In genomic region chr3:133573054-133573628, GRCh38 we compare ENCODE assay signal across 7 cellular contexts. TPM values are rescaled to one million over a fixed set of nuclear protein-coding genes. Genes with fewer than 3 reads are reported as not detected.
DNase-seq lines count a peak whose midpoint lies in the region; ATAC-seq and TF ChIP-seq lines count a peak whose summit lies in the region.

No MANE protein-coding gene starts in this region.

- no peak for TF ChIP-seq CTCF in kidney epithelial cell (IDR thresholded peaks at IDR 0.05; ENCODE audit: insufficient read depth, low read length, poor library complexity, severe bottlenecking)

- peak overlapping the region; percentile 92 for H3K4me3 Mint-ChIP-seq in T-helper 2 cell treated with Interferon-gamma antibody and Interleukin-4, amounts not matched to agents 5 μg/mL and 100 μg/mL, for 36 hours
- H3K4me3 Mint-ChIP-seq in central memory CD8-positive, alpha-beta T cell = peak overlapping the region; percentile 89

- H3K4me1 Mint-ChIP-seq in T-helper 2 cell treated with Interferon-gamma antibody and Interleukin-4, amounts not matched to agents 5 μg/mL and 100 μg/mL, for 36 hours (ENCODE audit: low read depth) = peaks cover 41% of the 10 kb centered on the region
- peaks cover 49% of the 10 kb centered on the region for H3K4me1 Mint-ChIP-seq in central memory CD8-positive, alpha-beta T cell

- H3K9me3 Mint-ChIP-seq in T-helper 2 cell treated with Interferon-gamma antibody and Interleukin-4, amounts not matched to agents 5 μg/mL and 100 μg/mL, for 36 hours = no peaks in the 10 kb centered on the region
- H3K9me3 Mint-ChIP-seq in central memory CD8-positive, alpha-beta T cell = no peaks in the 10 kb centered on the region

- H3K27me3 Mint-ChIP-seq in T-helper 2 cell treated with Interferon-gamma antibody and Interleukin-4, amounts not matched to agents 5 μg/mL and 100 μg/mL, for 36 hours (ENCODE audit: low read depth) = no peaks in the 10 kb centered on the region
- H3K27me3 Mint-ChIP-seq in central memory CD8-positive, alpha-beta T cell = no peaks in the 10 kb centered on the region

- no peaks in the 10 kb centered on the region for H3K27me3 ChIP-seq in kidney epithelial cell (ENCODE audit: control insufficient read depth, insufficient read depth, low read length)

- H3K36me3 ChIP-seq in kidney epithelial cell (ENCODE audit: control insufficient read depth, insufficient read depth, low read length) = peaks cover 4% of the 10 kb centered on the region

- H3K36me3 Mint-ChIP-seq in T-helper 2 cell treated with Interferon-gamma antibody and Interleukin-4, amounts not matched to agents 5 μg/mL and 100 μg/mL, for 36 hours (ENCODE audit: low read depth) = peaks cover 34% of the 10 kb centered on the region
- peaks cover 45% of the 10 kb centered on the region for H3K36me3 Mint-ChIP-seq in central memory CD8-positive, alpha-beta T cell (ENCODE audit: insufficient read depth)

- peak overlapping the region; percentile 92 for H3K4me3 ChIP-seq in kidney epithelial cell (ENCODE audit: low read depth, low read length)

- peak overlapping the region; percentile 100 for H3K27ac Mint-ChIP-seq in T-helper 2 cell treated with Interferon-gamma antibody and Interleukin-4, amounts not matched to agents 5 μg/mL and 100 μg/mL, for 36 hours
- peak overlapping the region; percentile 95 for H3K27ac Mint-ChIP-seq in central memory CD8-positive, alpha-beta T cell (ENCODE audit: low read depth)

- ATAC-seq in GM18870 (IDR thresholded peaks at IDR 0.05; ENCODE audit: unreplicated experiment) (peak; percentile 69), HG03103 (IDR thresholded peaks at IDR 0.05; ENCODE audit: low read depth, unreplicated experiment) (peak; percentile 67)
- ATAC-seq in central memory CD8-positive, alpha-beta T cell (replicated peaks; ENCODE audit: extremely low read depth, poor library complexity, severe bottlenecking) = peak; percentile 75

- DNase-seq in T-helper 2 cell treated with Interferon-gamma antibody and Interleukin-4, amounts not matched to agents 5 μg/mL and 100 μg/mL, for 36 hours (ENCODE audit: low spot score) = peak; percentile 100
- DNase-seq in central memory CD8-positive, alpha-beta T cell (ENCODE audit: low spot score in 2 of 2) = peak; percentile 100
- DNase-seq in kidney epithelial cell (ENCODE audit: low read depth) (peak; percentile 99), NCI-H2081 treated with DMSO at 0.1 percent for 48 hours (lab: John Stamatoyannopoulos, UW) (no peak)
- DNase-seq in stimulated activated CD4-positive, alpha-beta T cell treated with anti-CD3 and anti-CD28 coated beads, Interleukin-2, amount 100 ng/mL, for 24 hours = peak; percentile 100

RNA-seq across cellular contexts. Expression of gene CDV3, which starts 0.3 kb away (rescaled TPM):
- total RNA-seq in kidney epithelial cell = 207 and 244 TPM in 2 replicates
